Comparison of ENCODE assay signal across 31 cellular contexts in the genomic region with DNA sequence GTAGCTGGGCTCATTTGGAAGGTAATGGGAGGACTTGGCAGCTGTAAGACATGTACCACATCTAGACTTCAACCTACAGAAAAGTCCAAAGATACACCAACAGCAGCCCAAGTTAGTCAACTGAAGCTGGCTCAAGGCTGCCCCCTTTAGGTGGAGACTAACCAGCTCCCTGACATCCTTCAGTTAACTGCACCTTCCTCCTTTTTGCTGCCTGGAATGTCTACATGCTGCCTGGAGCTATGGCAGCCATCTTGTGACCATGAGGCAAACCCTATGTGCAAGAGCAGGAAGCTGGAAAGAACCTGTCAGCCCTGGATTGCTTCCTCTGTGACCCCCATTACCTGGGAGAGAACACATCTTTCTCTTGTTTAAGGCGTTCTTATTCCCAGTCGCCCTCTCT. TPM values are rescaled to one million over a fixed set of nuclear protein-coding genes. Genes with fewer than 3 reads are reported as not detected.
DNase-seq lines count a peak whose midpoint lies in the region; ATAC-seq and TF ChIP-seq lines count a peak whose summit lies in the region.
"Had no signal": no experiment of that assay in that cellular context is flagged by ENCODE, and none has a peak within 500 bp of the region (broad histone marks: within the 10 kb centered on the region; RNA-seq: fewer than 3 reads in every experiment).

No MANE protein-coding gene starts in this region.

- H3K4me1 Mint-ChIP-seq in HFFc6 (ENCODE audit: low read depth), result no peaks in the 10 kb centered on the region
- H3K4me1 Mint-ChIP-seq in neural crest cell, result peaks cover 13% of the 10 kb centered on the region
- H3K4me1 Mint-ChIP-seq: stimulated activated effector memory CD8-positive, alpha-beta T cell treated with anti-CD3 and anti-CD28 coated beads, Interleukin-12 subunit alpha, Interleukin-12 subunit beta, amount 100 ng/mL, for 72 hours had no signal

- H3K36me3 Mint-ChIP-seq in HFFc6 (ENCODE audit: low read depth), result peaks cover 7% of the 10 kb centered on the region; the same call in 1 of the 2 replicates
- H3K36me3 Mint-ChIP-seq in neural crest cell (ENCODE audit: low read depth), result peaks cover 26% of the 10 kb centered on the region
- H3K36me3 Mint-ChIP-seq: stimulated activated effector memory CD8-positive, alpha-beta T cell treated with anti-CD3 and anti-CD28 coated beads, Interleukin-12 subunit alpha, Interleukin-12 subunit beta, amount 100 ng/mL, for 72 hours had no signal

- peak; percentile 20; the same call in 1 of the 3 replicates for TF ChIP-seq CTCF in GM12872 (IDR thresholded peaks at IDR 0.05; ENCODE audit: insufficient read depth, low read depth, low read length)
- TF ChIP-seq CTCF in HFFc6 (IDR thresholded peaks at IDR 0.05), result peak; percentile 18; the same call in 1 of the 2 replicates
- peak; percentile 11 for TF ChIP-seq CTCF in astrocyte of the cerebellum (IDR thresholded peaks at IDR 0.05; ENCODE audit: low read depth, low read length, missing control alignments)
- peak; percentile 33 for TF ChIP-seq CTCF in neural crest cell (conservative IDR thresholded peaks at IDR 0.05)

- no peak for ATAC-seq in HG02588 (IDR thresholded peaks at IDR 0.05; ENCODE audit: unreplicated experiment)
- ATAC-seq: effector memory CD8-positive, alpha-beta T cell; foreskin keratinocyte; heart left ventricle; lower lobe of right lung; naive thymus-derived CD8-positive, alpha-beta T cell; stimulated activated effector memory CD8-positive, alpha-beta T cell treated with anti-CD3 and anti-CD28 coated beads, Interleukin-12 subunit alpha, Interleukin-12 subunit beta, amount 100 ng/mL, for 72 hours had no signal

- DNase-seq in HFFc6, result no peak
- no peak for DNase-seq in astrocyte of the cerebellum (ENCODE audit: low read depth)
- DNase-seq in neural crest cell (ENCODE audit: low read depth, low spot score), result no peak
- no peak for DNase-seq in kidney glomerular epithelial cell (lab: John Stamatoyannopoulos, UW)
- no peak for DNase-seq in GM19240 (ENCODE audit: insufficient read length, low spot score)
- DNase-seq in iPS-NIHi7 (ENCODE audit: extremely low spot score), result no peak
- DNase-seq: activated CD4-positive, alpha-beta T cell treated with anti-CD3 and anti-CD28 coated beads, Interleukin-2, amount 50 U/mL, for 1 hour; activated CD4-positive, CD25-positive, alpha-beta regulatory T cell; activated effector memory CD4-positive, alpha-beta T cell treated with Interleukin-2 at 50 U/mL for 16 hours; activated T-cell treated with anti-CD3 and anti-CD28 coated beads, Interleukin-2, amount 50 U/mL, for 1 hour; DMS 273 treated with DMSO at 0.1 percent for 48 hours; effector memory CD8-positive, alpha-beta T cell; foreskin keratinocyte; heart left ventricle; KBM-7; lower lobe of right lung; MM.1S; naive thymus-derived CD8-positive, alpha-beta T cell; NCI-H1417; NCI-H226; NCI-H69; nucleus accumbens; trophoblast cell had no signal

- no peak overlapping the region for H3K27ac Mint-ChIP-seq in HFFc6
- no peak overlapping the region for H3K27ac Mint-ChIP-seq in neural crest cell (ENCODE audit: unreplicated experiment)
- H3K27ac Mint-ChIP-seq: activated naive CD8-positive, alpha-beta T cell; effector memory CD8-positive, alpha-beta T cell; stimulated activated effector memory CD8-positive, alpha-beta T cell treated with anti-CD3 and anti-CD28 coated beads, Interleukin-12 subunit alpha, Interleukin-12 subunit beta, amount 100 ng/mL, for 72 hours had no signal

- H3K27me3 Mint-ChIP-seq in HFFc6 (ENCODE audit: insufficient read depth) (peaks cover 4% of the 10 kb centered on the region), neural crest cell (ENCODE audit: low read depth) (no peaks in the 10 kb centered on the region)
- H3K27me3 Mint-ChIP-seq: activated naive CD8-positive, alpha-beta T cell; effector memory CD8-positive, alpha-beta T cell had no signal

- no peaks in the 10 kb centered on the region; the same call in 1 of the 2 replicates for H3K9me3 Mint-ChIP-seq in HFFc6
- peaks cover 5% of the 10 kb centered on the region for H3K9me3 Mint-ChIP-seq in neural crest cell

- no peak overlapping the region for H3K4me3 Mint-ChIP-seq in HFFc6
- no peak overlapping the region for H3K4me3 Mint-ChIP-seq in neural crest cell
- H3K4me3 Mint-ChIP-seq: activated naive CD8-positive, alpha-beta T cell; effector memory CD8-positive, alpha-beta T cell; naive thymus-derived CD8-positive, alpha-beta T cell; stimulated activated effector memory CD8-positive, alpha-beta T cell treated with anti-CD3 and anti-CD28 coated beads, Interleukin-12 subunit alpha, Interleukin-12 subunit beta, amount 100 ng/mL, for 72 hours had no signal

- in situ Hi-C loops in astrocyte of the cerebellum (cut with HindIII; ENCODE audit: low sequenced_read_pairs), result no loop called here

- no peak overlapping the region for H3K4me3 ChIP-seq in astrocyte of the cerebellum (ENCODE audit: low read depth, low read length)
- H3K4me3 ChIP-seq: BLaER1, cardiac muscle cell, esophagus muscularis mucosa, heart left ventricle, lower lobe of right lung, prostate gland had no signal

RNA-seq across cellular contexts. Expression of a gene that starts 25.8 kb away (rescaled TPM):
- 10 to 100 TPM in 3 of 6 experiments, 1 to 10 TPM in 3; 8.3 to 13.4 (median 10.4) TPM for total RNA-seq in HFFc6 (2021; fragmentation: NEBNext Ultra II Directional; extraction: Animal tissue kit (Norgen Biotek cat#: 25700))
- 8.8 and 11.2 TPM in 2 replicates for total RNA-seq in neural crest cell
